1 cellular context compared by ENCODE assay signal in the genomic region with DNA sequence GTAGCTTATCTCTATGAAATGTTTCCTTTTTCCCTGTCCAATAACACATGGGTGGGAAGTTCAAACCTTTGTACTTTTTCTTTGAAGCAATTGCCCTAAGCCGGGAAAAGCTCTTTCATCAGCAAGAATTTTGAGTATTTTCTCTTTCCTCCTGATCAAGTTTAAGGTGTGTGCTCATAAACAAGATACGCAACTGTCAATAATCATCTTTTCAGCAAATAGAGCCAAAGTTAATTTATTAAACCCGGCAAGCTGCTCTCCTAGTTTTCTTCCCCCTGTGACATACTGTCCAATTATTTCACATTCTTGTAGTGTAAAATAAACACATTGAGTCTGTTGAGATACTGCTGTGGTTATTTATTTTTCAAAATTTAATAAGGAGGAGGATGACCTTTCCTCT.
TF ChIP-seq lines count a peak whose summit lies in the region.

No MANE protein-coding gene starts in this region.

TF ChIP-seq in HepG2, 621 proteins besides CTCF, POLR2A, EP300 and RAD21 (continued from another document):
- TF ChIP-seq, protein P1, sequence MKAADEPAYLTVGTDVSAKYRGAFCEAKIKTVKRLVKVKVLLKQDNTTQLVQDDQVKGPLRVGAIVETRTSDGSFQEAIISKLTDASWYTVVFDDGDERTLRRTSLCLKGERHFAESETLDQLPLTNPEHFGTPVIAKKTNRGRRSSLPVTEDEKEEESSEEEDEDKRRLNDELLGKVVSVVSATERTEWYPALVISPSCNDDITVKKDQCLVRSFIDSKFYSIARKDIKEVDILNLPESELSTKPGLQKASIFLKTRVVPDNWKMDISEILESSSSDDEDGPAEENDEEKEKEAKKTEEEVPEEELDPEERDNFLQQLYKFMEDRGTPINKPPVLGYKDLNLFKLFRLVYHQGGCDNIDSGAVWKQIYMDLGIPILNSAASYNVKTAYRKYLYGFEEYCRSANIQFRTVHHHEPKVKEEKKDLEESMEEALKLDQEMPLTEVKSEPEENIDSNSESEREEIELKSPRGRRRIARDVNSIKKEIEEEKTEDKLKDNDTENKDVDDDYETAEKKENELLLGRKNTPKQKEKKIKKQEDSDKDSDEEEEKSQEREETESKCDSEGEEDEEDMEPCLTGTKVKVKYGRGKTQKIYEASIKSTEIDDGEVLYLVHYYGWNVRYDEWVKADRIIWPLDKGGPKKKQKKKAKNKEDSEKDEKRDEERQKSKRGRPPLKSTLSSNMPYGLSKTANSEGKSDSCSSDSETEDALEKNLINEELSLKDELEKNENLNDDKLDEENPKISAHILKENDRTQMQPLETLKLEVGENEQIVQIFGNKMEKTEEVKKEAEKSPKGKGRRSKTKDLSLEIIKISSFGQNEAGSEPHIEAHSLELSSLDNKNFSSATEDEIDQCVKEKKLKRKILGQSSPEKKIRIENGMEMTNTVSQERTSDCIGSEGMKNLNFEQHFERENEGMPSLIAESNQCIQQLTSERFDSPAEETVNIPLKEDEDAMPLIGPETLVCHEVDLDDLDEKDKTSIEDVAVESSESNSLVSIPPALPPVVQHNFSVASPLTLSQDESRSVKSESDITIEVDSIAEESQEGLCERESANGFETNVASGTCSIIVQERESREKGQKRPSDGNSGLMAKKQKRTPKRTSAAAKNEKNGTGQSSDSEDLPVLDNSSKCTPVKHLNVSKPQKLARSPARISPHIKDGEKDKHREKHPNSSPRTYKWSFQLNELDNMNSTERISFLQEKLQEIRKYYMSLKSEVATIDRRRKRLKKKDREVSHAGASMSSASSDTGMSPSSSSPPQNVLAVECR (CRISPR knock-in tag; IDR thresholded peaks at IDR 0.05; ENCODE audit: borderline replicate concordance): no peak
- TF ChIP-seq, protein P2, sequence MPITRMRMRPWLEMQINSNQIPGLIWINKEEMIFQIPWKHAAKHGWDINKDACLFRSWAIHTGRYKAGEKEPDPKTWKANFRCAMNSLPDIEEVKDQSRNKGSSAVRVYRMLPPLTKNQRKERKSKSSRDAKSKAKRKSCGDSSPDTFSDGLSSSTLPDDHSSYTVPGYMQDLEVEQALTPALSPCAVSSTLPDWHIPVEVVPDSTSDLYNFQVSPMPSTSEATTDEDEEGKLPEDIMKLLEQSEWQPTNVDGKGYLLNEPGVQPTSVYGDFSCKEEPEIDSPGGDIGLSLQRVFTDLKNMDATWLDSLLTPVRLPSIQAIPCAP (CRISPR knock-in tag; IDR thresholded peaks at IDR 0.05; ENCODE audit: low read depth): no peak
- TF ChIP-seq, protein P3, sequence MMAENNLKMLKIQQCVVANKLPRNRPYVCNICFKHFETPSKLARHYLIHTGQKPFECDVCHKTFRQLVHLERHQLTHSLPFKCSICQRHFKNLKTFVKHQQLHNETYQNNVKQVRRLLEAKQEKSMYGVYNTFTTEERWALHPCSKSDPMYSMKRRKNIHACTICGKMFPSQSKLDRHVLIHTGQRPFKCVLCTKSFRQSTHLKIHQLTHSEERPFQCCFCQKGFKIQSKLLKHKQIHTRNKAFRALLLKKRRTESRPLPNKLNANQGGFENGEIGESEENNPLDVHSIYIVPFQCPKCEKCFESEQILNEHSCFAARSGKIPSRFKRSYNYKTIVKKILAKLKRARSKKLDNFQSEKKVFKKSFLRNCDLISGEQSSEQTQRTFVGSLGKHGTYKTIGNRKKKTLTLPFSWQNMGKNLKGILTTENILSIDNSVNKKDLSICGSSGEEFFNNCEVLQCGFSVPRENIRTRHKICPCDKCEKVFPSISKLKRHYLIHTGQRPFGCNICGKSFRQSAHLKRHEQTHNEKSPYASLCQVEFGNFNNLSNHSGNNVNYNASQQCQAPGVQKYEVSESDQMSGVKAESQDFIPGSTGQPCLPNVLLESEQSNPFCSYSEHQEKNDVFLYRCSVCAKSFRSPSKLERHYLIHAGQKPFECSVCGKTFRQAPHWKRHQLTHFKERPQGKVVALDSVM (CRISPR knock-in tag; IDR thresholded peaks at IDR 0.05): no peak
- TF ChIP-seq SOX5 (CRISPR knock-in tag; IDR thresholded peaks at IDR 0.05; ENCODE audit: borderline replicate concordance) (peak; percentile 35; the same call in 1 of the 2 replicates), TP53 (CRISPR knock-in tag; conservative IDR thresholded peaks at IDR 0.05) (no peak), FOSL2 (CRISPR knock-in tag; IDR thresholded peaks at IDR 0.05) (no peak), HDAC2 (CRISPR knock-in tag; IDR thresholded peaks at IDR 0.05) (0 out of 2 replicates have a peak, but pooled peaks have one; percentile 13), YEATS4 (CRISPR knock-in tag; IDR thresholded peaks at IDR 0.05; ENCODE audit: borderline replicate concordance) (no peak), ZNF589 (CRISPR knock-in tag; conservative IDR thresholded peaks at IDR 0.05) (no peak), ZFAT (CRISPR knock-in tag; conservative IDR thresholded peaks at IDR 0.05) (no peak), ZNF549 (CRISPR knock-in tag; IDR thresholded peaks at IDR 0.05) (no peak), TBX2 (CRISPR knock-in tag; IDR thresholded peaks at IDR 0.05; ENCODE audit: borderline replicate concordance) (peak; percentile 32; the same call in 1 of the 2 replicates), ZNF652 (CRISPR knock-in tag; IDR thresholded peaks at IDR 0.05; ENCODE audit: borderline replicate concordance, low read depth) (no peak), ZNF232 (CRISPR knock-in tag; IDR thresholded peaks at IDR 0.05; ENCODE audit: borderline replicate concordance) (no peak), KLF6 (CRISPR knock-in tag; IDR thresholded peaks at IDR 0.05) (no peak), MED1 (CRISPR knock-in tag; IDR thresholded peaks at IDR 0.05) (peak; percentile 79), ZNF282 (IDR thresholded peaks at IDR 0.05; ENCODE audit: partially characterized antibody) (no peak), SP5 (CRISPR knock-in tag; IDR thresholded peaks at IDR 0.05; ENCODE audit: borderline replicate concordance, low read depth) (peak; percentile 15; the same call in 1 of the 2 replicates), STAG1 (CRISPR knock-in tag; IDR thresholded peaks at IDR 0.05) (no peak), THAP11 (CRISPR knock-in tag; IDR thresholded peaks at IDR 0.05) (no peak), BCL6 (CRISPR knock-in tag; IDR thresholded peaks at IDR 0.05) (no peak), ZNF30 (CRISPR knock-in tag; IDR thresholded peaks at IDR 0.05) (no peak)
- TF ChIP-seq, protein P4, sequence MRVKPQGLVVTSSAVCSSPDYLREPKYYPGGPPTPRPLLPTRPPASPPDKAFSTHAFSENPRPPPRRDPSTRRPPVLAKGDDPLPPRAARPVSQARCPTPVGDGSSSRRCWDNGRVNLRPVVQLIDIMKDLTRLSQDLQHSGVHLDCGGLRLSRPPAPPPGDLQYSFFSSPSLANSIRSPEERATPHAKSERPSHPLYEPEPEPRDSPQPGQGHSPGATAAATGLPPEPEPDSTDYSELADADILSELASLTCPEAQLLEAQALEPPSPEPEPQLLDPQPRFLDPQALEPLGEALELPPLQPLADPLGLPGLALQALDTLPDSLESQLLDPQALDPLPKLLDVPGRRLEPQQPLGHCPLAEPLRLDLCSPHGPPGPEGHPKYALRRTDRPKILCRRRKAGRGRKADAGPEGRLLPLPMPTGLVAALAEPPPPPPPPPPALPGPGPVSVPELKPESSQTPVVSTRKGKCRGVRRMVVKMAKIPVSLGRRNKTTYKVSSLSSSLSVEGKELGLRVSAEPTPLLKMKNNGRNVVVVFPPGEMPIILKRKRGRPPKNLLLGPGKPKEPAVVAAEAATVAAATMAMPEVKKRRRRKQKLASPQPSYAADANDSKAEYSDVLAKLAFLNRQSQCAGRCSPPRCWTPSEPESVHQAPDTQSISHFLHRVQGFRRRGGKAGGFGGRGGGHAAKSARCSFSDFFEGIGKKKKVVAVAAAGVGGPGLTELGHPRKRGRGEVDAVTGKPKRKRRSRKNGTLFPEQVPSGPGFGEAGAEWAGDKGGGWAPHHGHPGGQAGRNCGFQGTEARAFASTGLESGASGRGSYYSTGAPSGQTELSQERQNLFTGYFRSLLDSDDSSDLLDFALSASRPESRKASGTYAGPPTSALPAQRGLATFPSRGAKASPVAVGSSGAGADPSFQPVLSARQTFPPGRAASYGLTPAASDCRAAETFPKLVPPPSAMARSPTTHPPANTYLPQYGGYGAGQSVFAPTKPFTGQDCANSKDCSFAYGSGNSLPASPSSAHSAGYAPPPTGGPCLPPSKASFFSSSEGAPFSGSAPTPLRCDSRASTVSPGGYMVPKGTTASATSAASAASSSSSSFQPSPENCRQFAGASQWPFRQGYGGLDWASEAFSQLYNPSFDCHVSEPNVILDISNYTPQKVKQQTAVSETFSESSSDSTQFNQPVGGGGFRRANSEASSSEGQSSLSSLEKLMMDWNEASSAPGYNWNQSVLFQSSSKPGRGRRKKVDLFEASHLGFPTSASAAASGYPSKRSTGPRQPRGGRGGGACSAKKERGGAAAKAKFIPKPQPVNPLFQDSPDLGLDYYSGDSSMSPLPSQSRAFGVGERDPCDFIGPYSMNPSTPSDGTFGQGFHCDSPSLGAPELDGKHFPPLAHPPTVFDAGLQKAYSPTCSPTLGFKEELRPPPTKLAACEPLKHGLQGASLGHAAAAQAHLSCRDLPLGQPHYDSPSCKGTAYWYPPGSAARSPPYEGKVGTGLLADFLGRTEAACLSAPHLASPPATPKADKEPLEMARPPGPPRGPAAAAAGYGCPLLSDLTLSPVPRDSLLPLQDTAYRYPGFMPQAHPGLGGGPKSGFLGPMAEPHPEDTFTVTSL (CRISPR knock-in tag; IDR thresholded peaks at IDR 0.05; ENCODE audit: borderline replicate concordance): no peak
- TF ChIP-seq, protein P5, sequence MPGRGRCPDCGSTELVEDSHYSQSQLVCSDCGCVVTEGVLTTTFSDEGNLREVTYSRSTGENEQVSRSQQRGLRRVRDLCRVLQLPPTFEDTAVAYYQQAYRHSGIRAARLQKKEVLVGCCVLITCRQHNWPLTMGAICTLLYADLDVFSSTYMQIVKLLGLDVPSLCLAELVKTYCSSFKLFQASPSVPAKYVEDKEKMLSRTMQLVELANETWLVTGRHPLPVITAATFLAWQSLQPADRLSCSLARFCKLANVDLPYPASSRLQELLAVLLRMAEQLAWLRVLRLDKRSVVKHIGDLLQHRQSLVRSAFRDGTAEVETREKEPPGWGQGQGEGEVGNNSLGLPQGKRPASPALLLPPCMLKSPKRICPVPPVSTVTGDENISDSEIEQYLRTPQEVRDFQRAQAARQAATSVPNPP (CRISPR knock-in tag; IDR thresholded peaks at IDR 0.05): no peak
- TF ChIP-seq, protein P6, sequence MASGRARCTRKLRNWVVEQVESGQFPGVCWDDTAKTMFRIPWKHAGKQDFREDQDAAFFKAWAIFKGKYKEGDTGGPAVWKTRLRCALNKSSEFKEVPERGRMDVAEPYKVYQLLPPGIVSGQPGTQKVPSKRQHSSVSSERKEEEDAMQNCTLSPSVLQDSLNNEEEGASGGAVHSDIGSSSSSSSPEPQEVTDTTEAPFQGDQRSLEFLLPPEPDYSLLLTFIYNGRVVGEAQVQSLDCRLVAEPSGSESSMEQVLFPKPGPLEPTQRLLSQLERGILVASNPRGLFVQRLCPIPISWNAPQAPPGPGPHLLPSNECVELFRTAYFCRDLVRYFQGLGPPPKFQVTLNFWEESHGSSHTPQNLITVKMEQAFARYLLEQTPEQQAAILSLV (CRISPR knock-in tag; IDR thresholded peaks at IDR 0.05; ENCODE audit: borderline replicate concordance): no peak
- TF ChIP-seq, protein P7, sequence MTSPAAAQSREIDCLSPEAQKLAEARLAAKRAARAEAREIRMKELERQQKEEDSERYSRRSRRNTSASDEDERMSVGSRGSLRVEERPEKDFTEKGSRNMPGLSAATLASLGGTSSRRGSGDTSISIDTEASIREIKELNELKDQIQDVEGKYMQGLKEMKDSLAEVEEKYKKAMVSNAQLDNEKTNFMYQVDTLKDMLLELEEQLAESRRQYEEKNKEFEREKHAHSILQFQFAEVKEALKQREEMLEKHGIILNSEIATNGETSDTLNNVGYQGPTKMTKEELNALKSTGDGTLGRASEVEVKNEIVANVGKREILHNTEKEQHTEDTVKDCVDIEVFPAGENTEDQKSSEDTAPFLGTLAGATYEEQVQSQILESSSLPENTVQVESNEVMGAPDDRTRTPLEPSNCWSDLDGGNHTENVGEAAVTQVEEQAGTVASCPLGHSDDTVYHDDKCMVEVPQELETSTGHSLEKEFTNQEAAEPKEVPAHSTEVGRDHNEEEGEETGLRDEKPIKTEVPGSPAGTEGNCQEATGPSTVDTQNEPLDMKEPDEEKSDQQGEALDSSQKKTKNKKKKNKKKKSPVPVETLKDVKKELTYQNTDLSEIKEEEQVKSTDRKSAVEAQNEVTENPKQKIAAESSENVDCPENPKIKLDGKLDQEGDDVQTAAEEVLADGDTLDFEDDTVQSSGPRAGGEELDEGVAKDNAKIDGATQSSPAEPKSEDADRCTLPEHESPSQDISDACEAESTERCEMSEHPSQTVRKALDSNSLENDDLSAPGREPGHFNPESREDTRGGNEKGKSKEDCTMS (CRISPR knock-in tag; conservative IDR thresholded peaks at IDR 0.05): no peak
- TF ChIP-seq, protein P8, sequence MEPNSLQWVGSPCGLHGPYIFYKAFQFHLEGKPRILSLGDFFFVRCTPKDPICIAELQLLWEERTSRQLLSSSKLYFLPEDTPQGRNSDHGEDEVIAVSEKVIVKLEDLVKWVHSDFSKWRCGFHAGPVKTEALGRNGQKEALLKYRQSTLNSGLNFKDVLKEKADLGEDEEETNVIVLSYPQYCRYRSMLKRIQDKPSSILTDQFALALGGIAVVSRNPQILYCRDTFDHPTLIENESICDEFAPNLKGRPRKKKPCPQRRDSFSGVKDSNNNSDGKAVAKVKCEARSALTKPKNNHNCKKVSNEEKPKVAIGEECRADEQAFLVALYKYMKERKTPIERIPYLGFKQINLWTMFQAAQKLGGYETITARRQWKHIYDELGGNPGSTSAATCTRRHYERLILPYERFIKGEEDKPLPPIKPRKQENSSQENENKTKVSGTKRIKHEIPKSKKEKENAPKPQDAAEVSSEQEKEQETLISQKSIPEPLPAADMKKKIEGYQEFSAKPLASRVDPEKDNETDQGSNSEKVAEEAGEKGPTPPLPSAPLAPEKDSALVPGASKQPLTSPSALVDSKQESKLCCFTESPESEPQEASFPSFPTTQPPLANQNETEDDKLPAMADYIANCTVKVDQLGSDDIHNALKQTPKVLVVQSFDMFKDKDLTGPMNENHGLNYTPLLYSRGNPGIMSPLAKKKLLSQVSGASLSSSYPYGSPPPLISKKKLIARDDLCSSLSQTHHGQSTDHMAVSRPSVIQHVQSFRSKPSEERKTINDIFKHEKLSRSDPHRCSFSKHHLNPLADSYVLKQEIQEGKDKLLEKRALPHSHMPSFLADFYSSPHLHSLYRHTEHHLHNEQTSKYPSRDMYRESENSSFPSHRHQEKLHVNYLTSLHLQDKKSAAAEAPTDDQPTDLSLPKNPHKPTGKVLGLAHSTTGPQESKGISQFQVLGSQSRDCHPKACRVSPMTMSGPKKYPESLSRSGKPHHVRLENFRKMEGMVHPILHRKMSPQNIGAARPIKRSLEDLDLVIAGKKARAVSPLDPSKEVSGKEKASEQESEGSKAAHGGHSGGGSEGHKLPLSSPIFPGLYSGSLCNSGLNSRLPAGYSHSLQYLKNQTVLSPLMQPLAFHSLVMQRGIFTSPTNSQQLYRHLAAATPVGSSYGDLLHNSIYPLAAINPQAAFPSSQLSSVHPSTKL (CRISPR knock-in tag; IDR thresholded peaks at IDR 0.05): peak; percentile 33; the same call in 1 of the 2 replicates
- TF ChIP-seq, protein P9, sequence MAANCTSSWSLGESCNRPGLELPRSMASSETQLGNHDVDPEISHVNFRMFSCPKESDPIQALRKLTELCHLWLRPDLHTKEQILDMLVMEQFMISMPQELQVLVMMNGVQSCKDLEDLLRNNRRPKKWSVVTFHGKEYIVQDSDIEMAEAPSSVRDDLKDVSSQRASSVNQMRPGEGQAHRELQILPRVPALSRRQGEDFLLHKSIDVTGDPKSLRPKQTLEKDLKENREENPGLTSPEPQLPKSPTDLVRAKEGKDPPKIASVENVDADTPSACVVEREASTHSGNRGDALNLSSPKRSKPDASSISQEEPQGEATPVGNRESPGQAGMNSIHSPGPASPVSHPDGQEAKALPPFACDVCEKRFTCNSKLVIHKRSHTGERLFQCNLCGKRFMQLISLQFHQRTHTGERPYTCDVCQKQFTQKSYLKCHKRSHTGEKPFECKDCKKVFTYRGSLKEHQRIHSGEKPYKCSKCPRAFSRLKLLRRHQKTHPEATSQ (CRISPR knock-in tag; IDR thresholded peaks at IDR 0.05; ENCODE audit: borderline replicate concordance): no peak
